In genomic region chrX:154546354-154547244, GRCh38 we compare ENCODE assay signal across 8 cellular contexts. TPM values are rescaled to one million over a fixed set of nuclear protein-coding genes. Genes with fewer than 3 reads are reported as not detected.
DNase-seq lines count a peak whose midpoint lies in the region; FAIRE-seq and TF ChIP-seq lines count a peak whose summit lies in the region.

Gene G6PD (minus strand): TSS chrX:154546846. CDS start chrX:154546155, 691 bp downstream.

- H3K27me3 ChIP-seq in neutrophil: no peaks in the 10 kb centered on the region

- H3K4me3 ChIP-seq in fibroblast of the aortic adventitia (ENCODE audit: low read depth, low read length) (peak within 1 kb of the TSS; percentile 77), neutrophil (ENCODE audit: low read depth in 1 of 2, low read length in 1 of 2) (peak within 1 kb of the TSS; percentile 77 to 80)

- H3K36me3 Mint-ChIP-seq in Calu3 (ENCODE audit: insufficient read depth, unreplicated experiment): peaks cover 68% of the 10 kb centered on the region
- H3K36me3 Mint-ChIP-seq in activated T-helper 2 cell treated with anti-CD3 and anti-CD28 coated beads, Interferon-gamma antibody, Interleukin-2, Interleukin-4, amounts not matched to agents 10 μg/mL and 5 μg/mL and 100 μg/mL, durations not matched to agents 14 hours and 24 hours and 36 hours (ENCODE audit: low read depth): peaks cover 38% of the 10 kb centered on the region

- peak; percentile 86 for DNase-seq in Calu3
- DNase-seq in GM20000 (ENCODE audit: low spot score): peak; percentile 94
- peak; percentile 84 for DNase-seq in HT-29 (ENCODE audit: low spot score)
- DNase-seq in RCC 7860 (ENCODE audit: low spot score): peak; percentile 50
- DNase-seq in activated T-helper 2 cell treated with anti-CD3 and anti-CD28 coated beads, Interferon-gamma antibody, Interleukin-2, Interleukin-4, amounts not matched to agents 10 μg/mL and 5 μg/mL and 100 μg/mL, durations not matched to agents 14 hours and 24 hours and 36 hours (ENCODE audit: low spot score): peak; percentile 74
- peak; percentile 45 for DNase-seq in fibroblast of the aortic adventitia (ENCODE audit: low read depth)

- H3K9me3 ChIP-seq in neutrophil: no peaks in the 10 kb centered on the region

- peaks cover 26% of the 10 kb centered on the region for H3K4me1 Mint-ChIP-seq in Calu3 (ENCODE audit: low read depth, unreplicated experiment)
- H3K4me1 Mint-ChIP-seq in activated T-helper 2 cell treated with anti-CD3 and anti-CD28 coated beads, Interferon-gamma antibody, Interleukin-2, Interleukin-4, amounts not matched to agents 10 μg/mL and 5 μg/mL and 100 μg/mL, durations not matched to agents 14 hours and 24 hours and 36 hours (ENCODE audit: low read depth): peaks cover 29% of the 10 kb centered on the region

- H3K27ac ChIP-seq in neutrophil (peak within 1 kb of the TSS; percentile 100), temporal lobe (ENCODE audit: low read depth, low read length) (peak within 1 kb of the TSS; percentile 47)

- no peak for FAIRE-seq in RCC 7860 (lab: Jason Lieb, UNC)

- H3K36me3 ChIP-seq in neutrophil: peaks cover 13% of the 10 kb centered on the region

- intact Hi-C loops in Calu3 (cut with micrococcal nuclease; ENCODE audit: unreplicated experiment): no loop called here
- intact Hi-C loops in activated T-helper 2 cell treated with anti-CD3 and anti-CD28 coated beads, Interferon-gamma antibody, Interleukin-2, Interleukin-4, amounts not matched to agents 10 μg/mL and 5 μg/mL and 100 μg/mL, durations not matched to agents 14 hours and 24 hours and 36 hours (cut with micrococcal nuclease): no loop called here

- H3K27me3 Mint-ChIP-seq in Calu3 (ENCODE audit: unreplicated experiment): no peaks in the 10 kb centered on the region
- no peaks in the 10 kb centered on the region for H3K27me3 Mint-ChIP-seq in activated T-helper 2 cell treated with anti-CD3 and anti-CD28 coated beads, Interferon-gamma antibody, Interleukin-2, Interleukin-4, amounts not matched to agents 10 μg/mL and 5 μg/mL and 100 μg/mL, durations not matched to agents 14 hours and 24 hours and 36 hours (ENCODE audit: low read depth)

- peaks cover 34 to 69% of the 10 kb centered on the region in 2 experiments for H3K4me1 ChIP-seq in neutrophil (ENCODE audit: control insufficient read depth in 1 of 2, insufficient read depth in 1 of 2, low read depth in 1 of 2, low read length in 1 of 2)

- no peaks in the 10 kb centered on the region for H3K9me3 Mint-ChIP-seq in Calu3 (ENCODE audit: low read depth, unreplicated experiment)
- no peaks in the 10 kb centered on the region for H3K9me3 Mint-ChIP-seq in activated T-helper 2 cell treated with anti-CD3 and anti-CD28 coated beads, Interferon-gamma antibody, Interleukin-2, Interleukin-4, amounts not matched to agents 10 μg/mL and 5 μg/mL and 100 μg/mL, durations not matched to agents 14 hours and 24 hours and 36 hours

- CTCF ChIA-PET in Calu3 (lab: Charles Lee): interaction anchor here (0.6 kb wide), 1 partner anchor 463 kb away, joined by 8 read pairs; no protein-coding TSS in a partner anchor

- peak within 1 kb of the TSS; percentile 96 for H3K27ac Mint-ChIP-seq in Calu3 (ENCODE audit: unreplicated experiment)
- H3K27ac Mint-ChIP-seq in activated T-helper 2 cell treated with anti-CD3 and anti-CD28 coated beads, Interferon-gamma antibody, Interleukin-2, Interleukin-4, amounts not matched to agents 10 μg/mL and 5 μg/mL and 100 μg/mL, durations not matched to agents 14 hours and 24 hours and 36 hours: peak within 1 kb of the TSS; percentile 95

- H3K4me3 Mint-ChIP-seq in Calu3 (ENCODE audit: low read depth, unreplicated experiment): peak within 1 kb of the TSS; percentile 90
- peak within 1 kb of the TSS; percentile 94 for H3K4me3 Mint-ChIP-seq in activated T-helper 2 cell treated with anti-CD3 and anti-CD28 coated beads, Interferon-gamma antibody, Interleukin-2, Interleukin-4, amounts not matched to agents 10 μg/mL and 5 μg/mL and 100 μg/mL, durations not matched to agents 14 hours and 24 hours and 36 hours (ENCODE audit: low read depth)

- TF ChIP-seq CTCF in Calu3 (IDR thresholded peaks at IDR 0.05; ENCODE audit: unreplicated experiment) (no peak), GM20000 (IDR thresholded peaks at IDR 0.05; ENCODE audit: extremely low read depth, missing control alignments) (no peak), fibroblast of the aortic adventitia (IDR thresholded peaks at IDR 0.05; ENCODE audit: insufficient read depth, low read length) (no peak), neutrophil (IDR thresholded peaks at IDR 0.05) (peak; percentile 16)

- TSS peak; percentile 60 for BruUV-seq in Calu3 (replicated peaks; lab: Mats Ljungman, UMichigan)

RNA-seq across cellular contexts. Expression of gene G6PD, which starts in this region (rescaled TPM):
- 180 and 229 TPM in 2 replicates for total RNA-seq in Calu3 (2022)
- total RNA-seq in HT-29 (2014; rRNA removed; shearing (Covaris generic)): 269 and 280 TPM in 2 replicates
- 82.8 and 86.4 TPM in 2 replicates for total RNA-seq in activated T-helper 2 cell treated with anti-CD3 and anti-CD28 coated beads, Interferon-gamma antibody, Interleukin-2, Interleukin-4, amounts not matched to agents 10 μg/mL and 5 μg/mL and 100 μg/mL, durations not matched to agents 14 hours and 24 hours and 36 hours
- 45.5 and 126 TPM in 2 replicates for total RNA-seq in fibroblast of the aortic adventitia (ENCODE audit: low replicate concordance)
- total RNA-seq in temporal lobe: 17.9 TPM

Comparison
In these comparisons a context has a peak if more than half of its experiments do, and no peak if none do; other contexts are left out.
1. Peak in every context shown above with its lines: DNase-seq, H3K4me3 ChIP-seq and H3K27ac ChIP-seq.